ENCODE assay signal across 23 cellular contexts in genomic region chr4:31896349-31896748, GRCh38.
"Had no signal": no experiment of that assay in that cellular context is flagged by ENCODE, and none has a peak within 500 bp of the region (broad histone marks: within the 10 kb centered on the region; RNA-seq: fewer than 3 reads in every experiment).

No MANE protein-coding gene starts in this region.

- ATAC-seq: HepG2 had no signal

- H3K4me1 ChIP-seq: SJSA1 had no signal

- H3K4me3 ChIP-seq: SJSA1, SK-N-MC had no signal

- H3K9me3 ChIP-seq: SJSA1 had no signal

- H3K27me3 ChIP-seq: SJSA1 had no signal

- H3K27ac ChIP-seq: SJSA1, SK-N-MC had no signal

- DNase-seq: IMR-90, Karpas-422, KG1, MM.1S, NCI-H1092 treated with DMSO at 0.1 percent for 48 hours, NCI-H1436, NCI-H187, NCI-H2029, NCI-H2081 treated with DMSO at 0.1 percent for 48 hours, NCI-H2171, NCI-H226, NCI-H446, NCI-H510A, NCI-H524 treated with DMSO at 0.1 percent for 48 hours, NCI-H69, NCI-H774, Right ventricle myocardium superior, RPMI8226, SIG-M5, SW 1271 had no signal

- H3K36me3 ChIP-seq: SJSA1 had no signal
